In the genomic region with DNA sequence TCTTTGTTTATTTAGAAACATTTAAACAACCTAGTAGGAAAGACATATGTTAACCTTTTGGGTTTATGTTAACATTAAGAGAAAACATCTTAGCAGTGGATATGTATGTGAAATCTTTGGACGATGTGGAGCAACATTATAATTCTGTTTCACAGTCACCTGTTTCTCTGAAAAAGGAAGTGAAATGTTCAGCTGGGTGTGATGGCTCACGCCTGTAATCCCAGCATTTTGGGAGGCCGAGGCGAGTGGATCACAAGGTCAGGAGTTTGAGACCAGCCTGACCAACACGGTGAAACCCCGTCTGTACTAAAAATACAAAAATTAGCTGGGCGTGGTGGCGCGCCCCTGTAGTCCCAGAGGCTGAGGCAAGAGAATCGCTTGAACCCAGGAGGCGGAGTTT, we compare ENCODE assay signal across 8 cellular contexts. TPM values are rescaled to one million over a fixed set of nuclear protein-coding genes. Genes with fewer than 3 reads are reported as not detected.
A peak's percentile ranks its signal among the peaks of the same experiment; 100 is the strongest.
DNase-seq lines count a peak whose midpoint lies in the region; ATAC-seq, FAIRE-seq and TF ChIP-seq lines count a peak whose summit lies in the region.
"Not testable (repeated sequence)": the region's sequence is repeated elsewhere in the genome, so short reads cannot be mapped to it uniquely, and the experiment has no call there.

No MANE protein-coding gene starts in this region.

- ATAC-seq in HCT116; stimulated activated effector memory CD8-positive, alpha-beta T cell treated with anti-CD3 and anti-CD28 coated beads, Interleukin-12 subunit alpha, Interleukin-12 subunit beta, amount 100 ng/mL, for 72 hours: not testable (repeated sequence)

- not testable (repeated sequence) for H3K27me3 ChIP-seq in BJ (ENCODE audit: control insufficient read depth, insufficient read depth, low read length); HCT116 (ENCODE audit: insufficient read depth, low read length); OCI-LY1 (ENCODE audit: insufficient read depth, low read length); bronchial epithelial cell (ENCODE audit: control insufficient read depth, insufficient read depth, low read length); muscle layer of duodenum (ENCODE audit: low read depth, low read length)

- POLR2A ChIA-PET in BJ (lab: Charles Lee); HCT116 (lab: Charles Lee); activated CD4-positive, alpha-beta T cell treated with anti-CD3 and anti-CD28 coated beads, Interleukin-2, amount 10 ng/mL, durations not matched to agents 7 days and 5 days (lab: Charles Lee): not testable (repeated sequence)

- H4K20me1 ChIP-seq in HCT116 (ENCODE audit: insufficient read depth); OCI-LY1 (ENCODE audit: insufficient read depth, low read length): not testable (repeated sequence)

- H3K9me2 ChIP-seq in HCT116 (ENCODE audit: insufficient read depth); OCI-LY1 (ENCODE audit: low read depth, low read length): not testable (repeated sequence)

- CTCF ChIA-PET in BJ (lab: Yijun Ruan, JAX); HCT116 (lab: Charles Lee); activated CD4-positive, alpha-beta T cell treated with anti-CD3 and anti-CD28 coated beads, Interleukin-2, amount 10 ng/mL, durations not matched to agents 7 days and 5 days (lab: Charles Lee): not testable (repeated sequence)

- not testable (repeated sequence) for TF ChIP-seq CTCF in BJ (IDR thresholded peaks at IDR 0.05; ENCODE audit: insufficient read depth, low read depth, low read length); HCT116 (IDR thresholded peaks at IDR 0.05 in 2 of 3, conservative IDR thresholded peaks at IDR 0.05 in 1 of 3; ENCODE audit: borderline replicate concordance in 1 of 3, insufficient read depth in 1 of 3, low read depth in 2 of 3, low read length in 2 of 3); OCI-LY1 (IDR thresholded peaks at IDR 0.05; ENCODE audit: low read length); bronchial epithelial cell (IDR thresholded peaks at IDR 0.05; ENCODE audit: insufficient read depth, low read length, severe bottlenecking); glutamatergic neuron (IDR thresholded peaks at IDR 0.05; ENCODE audit: partially characterized antibody, unreplicated experiment)

- peaks cover 40% of the 10 kb centered on the region for H3K4me1 Mint-ChIP-seq in activated CD4-positive, alpha-beta T cell treated with anti-CD3 and anti-CD28 coated beads, Interleukin-2, amount 10 ng/mL, durations not matched to agents 7 days and 5 days
- peaks cover 19% of the 10 kb centered on the region for H3K4me1 Mint-ChIP-seq in glutamatergic neuron (ENCODE audit: low read depth, unreplicated experiment)
- H3K4me1 Mint-ChIP-seq in stimulated activated effector memory CD8-positive, alpha-beta T cell treated with anti-CD3 and anti-CD28 coated beads, Interleukin-12 subunit alpha, Interleukin-12 subunit beta, amount 100 ng/mL, for 72 hours: peaks cover 25% of the 10 kb centered on the region

- H3K4me1 ChIP-seq in HCT116 (ENCODE audit: control insufficient read depth in 1 of 2, insufficient read depth in 2 of 2, low read length in 2 of 2): not testable (repeated sequence)
- H3K4me1 ChIP-seq in OCI-LY1 (ENCODE audit: insufficient read depth, low read length, severe bottlenecking) (peaks cover 45% of the 10 kb centered on the region), muscle layer of duodenum (ENCODE audit: control insufficient read depth in 1 of 2, insufficient read depth in 2 of 2, low read length in 2 of 2) (peaks cover 0 to 15% of the 10 kb centered on the region in 2 donors)

- H2AFZ ChIP-seq in HCT116 (ENCODE audit: low read depth, low read length, poor library complexity, severe bottlenecking); OCI-LY1 (ENCODE audit: low read length): not testable (repeated sequence)

- RAD21 ChIA-PET in HCT116 (lab: Charles Lee; ENCODE audit: low non-redundant PET in 1 of 2, low total read pairs in 2 of 2, uncharacterized antibody in 2 of 2, unreplicated experiment in 2 of 2): not testable (repeated sequence)

- peak overlapping the region; percentile 93 for H3K9ac ChIP-seq in HCT116 (ENCODE audit: low read length)
- H3K9ac ChIP-seq in OCI-LY1 (ENCODE audit: low read length): peak overlapping the region; percentile 67

- H3K4me3 ChIP-seq in BJ (ENCODE audit: low read depth, low read length) (peak overlapping the region; percentile 98), HCT116 (replicated peaks in 1 of 2; ENCODE audit: low read depth in 1 of 2, low read length in 2 of 2) (peak overlapping the region; percentile 90 to 96), OCI-LY1 (ENCODE audit: low read depth, low read length, poor library complexity, severe bottlenecking) (peak overlapping the region; percentile 70), bronchial epithelial cell (ENCODE audit: low read depth, low read length) (peak overlapping the region; percentile 65), muscle layer of duodenum (ENCODE audit: low read depth in 1 of 2, low read length in 2 of 2) (peak overlapping the region; percentile 77 to 91)

- TF ChIP-seq RAD21 in HCT116 (IDR thresholded peaks at IDR 0.05; ENCODE audit: low read depth): not testable (repeated sequence)

- not testable (repeated sequence) for H3K27me3 Mint-ChIP-seq in activated CD4-positive, alpha-beta T cell treated with anti-CD3 and anti-CD28 coated beads, Interleukin-2, amount 10 ng/mL, durations not matched to agents 7 days and 5 days; glutamatergic neuron (ENCODE audit: unreplicated experiment)

- H3K36me3 ChIP-seq in BJ (ENCODE audit: control insufficient read depth, insufficient read depth, low read length); bronchial epithelial cell (ENCODE audit: control insufficient read depth, insufficient read depth, low read length); muscle layer of duodenum (ENCODE audit: control insufficient read depth in 1 of 2, insufficient read depth in 2 of 2, low read length in 2 of 2): not testable (repeated sequence)
- H3K36me3 ChIP-seq in HCT116 (ENCODE audit: control insufficient read depth in 1 of 2, insufficient read depth in 2 of 2, low read length in 2 of 2) (peaks cover 4 to 16% of the 10 kb centered on the region in 2 experiments), OCI-LY1 (ENCODE audit: insufficient read depth, low read length) (peaks cover 39% of the 10 kb centered on the region)

- not testable (repeated sequence) for H3K9me3 ChIP-seq in HCT116 (ENCODE audit: control insufficient read depth in 1 of 2, insufficient read depth in 1 of 2, low read depth in 1 of 2, low read length in 2 of 2); OCI-LY1 (ENCODE audit: low read length); muscle layer of duodenum (ENCODE audit: control insufficient read depth in 1 of 2, low read length in 2 of 2)

- FAIRE-seq in bronchial epithelial cell (lab: Jason Lieb, UNC): not testable (repeated sequence)

- H3K4me3 Mint-ChIP-seq in activated CD4-positive, alpha-beta T cell treated with anti-CD3 and anti-CD28 coated beads, Interleukin-2, amount 10 ng/mL, durations not matched to agents 7 days and 5 days: peak overlapping the region; percentile 89
- peak overlapping the region; percentile 98 for H3K4me3 Mint-ChIP-seq in glutamatergic neuron (ENCODE audit: unreplicated experiment)
- peak overlapping the region; percentile 92 for H3K4me3 Mint-ChIP-seq in stimulated activated effector memory CD8-positive, alpha-beta T cell treated with anti-CD3 and anti-CD28 coated beads, Interleukin-12 subunit alpha, Interleukin-12 subunit beta, amount 100 ng/mL, for 72 hours

- H3K27ac Mint-ChIP-seq in activated CD4-positive, alpha-beta T cell treated with anti-CD3 and anti-CD28 coated beads, Interleukin-2, amount 10 ng/mL, durations not matched to agents 7 days and 5 days: peak overlapping the region; percentile 98
- peak overlapping the region; percentile 97 for H3K27ac Mint-ChIP-seq in glutamatergic neuron (ENCODE audit: unreplicated experiment)
- peak overlapping the region; percentile 96 for H3K27ac Mint-ChIP-seq in stimulated activated effector memory CD8-positive, alpha-beta T cell treated with anti-CD3 and anti-CD28 coated beads, Interleukin-12 subunit alpha, Interleukin-12 subunit beta, amount 100 ng/mL, for 72 hours

- H3K27ac ChIP-seq in HCT116 (ENCODE audit: low read depth, low read length): peak overlapping the region; percentile 77; the same call in 1 of the 2 replicates
- peak overlapping the region; percentile 79 for H3K27ac ChIP-seq in OCI-LY1 (ENCODE audit: low read depth, low read length, poor library complexity, severe bottlenecking)
- H3K27ac ChIP-seq in muscle layer of duodenum (ENCODE audit: low read length): peak overlapping the region; percentile 93

- H3F3A ChIP-seq in OCI-LY1 (ENCODE audit: insufficient read depth, low read length): not testable (repeated sequence)

- H3K9me3 Mint-ChIP-seq in activated CD4-positive, alpha-beta T cell treated with anti-CD3 and anti-CD28 coated beads, Interleukin-2, amount 10 ng/mL, durations not matched to agents 7 days and 5 days; stimulated activated effector memory CD8-positive, alpha-beta T cell treated with anti-CD3 and anti-CD28 coated beads, Interleukin-12 subunit alpha, Interleukin-12 subunit beta, amount 100 ng/mL, for 72 hours: not testable (repeated sequence)
- H3K9me3 Mint-ChIP-seq in glutamatergic neuron (ENCODE audit: unreplicated experiment): peaks cover 12% of the 10 kb centered on the region

- intact Hi-C loops in HCT116 (cut with micrococcal nuclease): not testable (repeated sequence)

- H3K4me2 ChIP-seq in HCT116 (ENCODE audit: low read length): peak overlapping the region; percentile 73
- peak overlapping the region; percentile 83 for H3K4me2 ChIP-seq in OCI-LY1 (ENCODE audit: low read length)

- not testable (repeated sequence) for DNase-seq in BJ (ENCODE audit: low read depth); HCT116 (ENCODE audit: low read depth, low spot score); activated CD4-positive, alpha-beta T cell treated with anti-CD3 and anti-CD28 coated beads, Interleukin-2, amount 10 ng/mL, durations not matched to agents 7 days and 5 days; bronchial epithelial cell (ENCODE audit: low read depth); glutamatergic neuron; stimulated activated effector memory CD8-positive, alpha-beta T cell treated with anti-CD3 and anti-CD28 coated beads, Interleukin-12 subunit alpha, Interleukin-12 subunit beta, amount 100 ng/mL, for 72 hours (ENCODE audit: low spot score in 2 of 2)

- peaks cover 42% of the 10 kb centered on the region for H3K36me3 Mint-ChIP-seq in activated CD4-positive, alpha-beta T cell treated with anti-CD3 and anti-CD28 coated beads, Interleukin-2, amount 10 ng/mL, durations not matched to agents 7 days and 5 days (ENCODE audit: low read depth)
- not testable (repeated sequence) for H3K36me3 Mint-ChIP-seq in glutamatergic neuron (ENCODE audit: unreplicated experiment)
- H3K36me3 Mint-ChIP-seq in stimulated activated effector memory CD8-positive, alpha-beta T cell treated with anti-CD3 and anti-CD28 coated beads, Interleukin-12 subunit alpha, Interleukin-12 subunit beta, amount 100 ng/mL, for 72 hours: peaks cover 39% of the 10 kb centered on the region

- BruUV-seq in HCT116 (replicated peaks; lab: Mats Ljungman, UMichigan): not testable (repeated sequence)

- TF ChIP-seq POLR2A in HCT116 (IDR thresholded peaks at IDR 0.05; ENCODE audit: borderline replicate concordance, extremely low read depth, insufficient read depth, insufficient read length): not testable (repeated sequence)

- peaks cover 62% of the 10 kb centered on the region for H3K79me2 ChIP-seq in HCT116 (ENCODE audit: insufficient read depth, low read length)
- H3K79me2 ChIP-seq in OCI-LY1 (ENCODE audit: insufficient read depth, low read length): peaks cover 37% of the 10 kb centered on the region

RNA-seq across cellular contexts. Expression of a gene that starts 1.5 kb away (rescaled TPM):
- 67.7 and 74.1 TPM in 2 replicates for polyA plus RNA-seq in BJ (2011; rRNA removed)
- 27.6 and 30.5 TPM in 2 replicates for polyA minus RNA-seq in BJ (2011; rRNA and poly(A)+ RNA removed)
- total RNA-seq in HCT116 (2021; ENCODE audit: unreplicated experiment) (83.7 TPM), bronchial epithelial cell (97.3 and 103 TPM in 2 replicates), glutamatergic neuron (ENCODE audit: unreplicated experiment) (140 TPM)
- 39.6 and 47.1 TPM in 2 replicates for polyA plus RNA-seq in HCT116 (2012)
- 10 to 100 TPM; 39.9 to 53.9 TPM for total RNA-seq in activated CD4-positive, alpha-beta T cell treated with anti-CD3 and anti-CD28 coated beads, Interleukin-2, amount 10 ng/mL, durations not matched to agents 7 days and 5 days
